Comparison of ENCODE assay signal across 15 cellular contexts in genomic region chr1:40794915-40795715, GRCh38. TPM values are rescaled to one million over a fixed set of nuclear protein-coding genes. Genes with fewer than 3 reads are reported as not detected.
DNase-seq lines count a peak whose midpoint lies in the region; ATAC-seq, FAIRE-seq and TF ChIP-seq lines count a peak whose summit lies in the region.
"Had no signal": no experiment of that assay in that cellular context is flagged by ENCODE, and none has a peak within 500 bp of the region (broad histone marks: within the 10 kb centered on the region; RNA-seq: fewer than 3 reads in every experiment).

No MANE protein-coding gene starts in this region.

- TF ChIP-seq CTCF in GM12878 (IDR thresholded peaks at IDR 0.05 in 2 of 3, conservative IDR thresholded peaks at IDR 0.05 in 1 of 3; ENCODE audit: control insufficient read depth in 2 of 3, extremely low read depth in 1 of 3, insufficient read depth in 1 of 3, low read depth in 3 of 3, low read length in 3 of 3) (no peak), lower lobe of right lung (IDR thresholded peaks at IDR 0.05) (no peak), ovary (IDR thresholded peaks at IDR 0.05) (no peak)

- FAIRE-seq in GM12878 (lab: Jason Lieb, UNC): peak; percentile 41
- FAIRE-seq: small intestine, urothelium cell line had no signal

- peak; percentile 74 for DNase-seq in activated CD4-positive, alpha-beta T cell treated with anti-CD3 and anti-CD28 coated beads, Interleukin-2, amount 10 ng/mL, durations not matched to agents 24 days and 14 days
- no peak for DNase-seq in activated CD4-positive, alpha-beta T cell treated with anti-CD3 and anti-CD28 coated beads for 4 hours
- DNase-seq in GM12878 (ENCODE audit: low read depth, low spot score) (no peak), lower lobe of right lung (no peak), ovary (no peak)
- DNase-seq in stimulated activated CD8-positive, alpha-beta memory T cell treated with anti-CD3 and anti-CD28 coated beads, Interleukin-4, amount 100 ng/mL, for 48 hours: peak; percentile 50
- DNase-seq: endodermal cell, left cardiac atrium, nephron progenitor cell, small intestine had no signal

- peak overlapping the region; percentile 61 for H3K4me2 ChIP-seq in GM12878 (ENCODE audit: control insufficient read depth, insufficient read depth)

- no peaks in the 10 kb centered on the region for H4K20me1 ChIP-seq in GM12878 (ENCODE audit: control insufficient read depth, insufficient read depth)

- ATAC-seq in GM12878 (peak; percentile 67), HG03175 (IDR thresholded peaks at IDR 0.05; ENCODE audit: unreplicated experiment) (no peak), lower lobe of right lung (no peak)
- ATAC-seq: left cardiac atrium had no signal

- no peaks in the 10 kb centered on the region for H3K27me3 ChIP-seq in GM12878 (replicated peaks in 1 of 2; ENCODE audit: control insufficient read depth in 2 of 2, insufficient read depth in 2 of 2, low read length in 1 of 2)
- no peaks in the 10 kb centered on the region for H3K27me3 ChIP-seq in lower lobe of right lung (ENCODE audit: low read depth)
- no peaks in the 10 kb centered on the region for H3K27me3 ChIP-seq in ovary

- in situ Hi-C loops in GM12878 (cut with MboI): no loop called here

- TF ChIP-seq RAD21 in GM12878 (IDR thresholded peaks at IDR 0.05; ENCODE audit: insufficient read depth, low read depth, low read length): no peak

- H3K36me3 ChIP-seq in GM12878 (ENCODE audit: control insufficient read depth in 2 of 2, insufficient read depth in 2 of 2, low read length in 1 of 2): no peaks in the 10 kb centered on the region
- no peaks in the 10 kb centered on the region for H3K36me3 ChIP-seq in lower lobe of right lung
- H3K36me3 ChIP-seq in ovary: no peaks in the 10 kb centered on the region

- H3K9me3 Mint-ChIP-seq in activated CD4-positive, alpha-beta T cell treated with anti-CD3 and anti-CD28 coated beads, Interleukin-2, amount 10 ng/mL, durations not matched to agents 24 days and 14 days: no peaks in the 10 kb centered on the region
- no peaks in the 10 kb centered on the region for H3K9me3 Mint-ChIP-seq in IgD-negative memory B cell
- H3K9me3 Mint-ChIP-seq: endodermal cell, nephron progenitor cell had no signal

- peak overlapping the region; percentile 29 for H3K4me3 Mint-ChIP-seq in activated CD4-positive, alpha-beta T cell treated with anti-CD3 and anti-CD28 coated beads, Interleukin-2, amount 10 ng/mL, durations not matched to agents 24 days and 14 days
- H3K4me3 Mint-ChIP-seq in IgD-negative memory B cell: peak overlapping the region in 2 of 4 donors; percentile 55 to 64
- H3K4me3 Mint-ChIP-seq: endodermal cell had no signal

- SMC1A ChIA-PET in GM12878 (lab: Charles Lee; ENCODE audit: uncharacterized antibody, unreplicated experiment): interaction anchor here (0.7 to 3.2 kb wide), 10 partner anchors 8 to 68 kb away, joined by 3 to 13 read pairs (median 4); no protein-coding TSS in a partner anchor

- H3K4me1 Mint-ChIP-seq in activated CD4-positive, alpha-beta T cell treated with anti-CD3 and anti-CD28 coated beads, Interleukin-2, amount 10 ng/mL, durations not matched to agents 24 days and 14 days: peaks cover 25% of the 10 kb centered on the region
- peaks cover 4 to 20% (median 12%) of the 10 kb centered on the region in 3 donors for H3K4me1 Mint-ChIP-seq in IgD-negative memory B cell
- H3K4me1 Mint-ChIP-seq: endodermal cell had no signal

- intact Hi-C loops in activated CD4-positive, alpha-beta T cell treated with anti-CD3 and anti-CD28 coated beads, Interleukin-2, amount 10 ng/mL, durations not matched to agents 24 days and 14 days (cut with micrococcal nuclease): no loop called here
- intact Hi-C loops in GM12878 (cut with micrococcal nuclease; ENCODE audit: unreplicated experiment): no loop called here
- intact Hi-C loops in lower lobe of right lung (cut with DNase I): no loop called here
- intact Hi-C loops in ovary (cut with DNase I): no loop called here

- BruUV-seq in GM12878 (replicated peaks; lab: Mats Ljungman, UMichigan): no TSS peak

- no peak overlapping the region for H3K4me3 ChIP-seq in GM12878
- H3K4me3 ChIP-seq in lower lobe of right lung: no peak overlapping the region
- no peak overlapping the region for H3K4me3 ChIP-seq in ovary

- peaks cover 6% of the 10 kb centered on the region for H3K27me3 Mint-ChIP-seq in activated CD4-positive, alpha-beta T cell treated with anti-CD3 and anti-CD28 coated beads, Interleukin-2, amount 10 ng/mL, durations not matched to agents 24 days and 14 days
- H3K27me3 Mint-ChIP-seq in IgD-negative memory B cell: no peaks in the 10 kb centered on the region

- H3K4me1 ChIP-seq in GM12878 (ENCODE audit: control insufficient read depth, insufficient read depth, low read length) (peaks cover 26% of the 10 kb centered on the region), lower lobe of right lung (peaks cover 15% of the 10 kb centered on the region), ovary (ENCODE audit: insufficient read depth) (peaks cover 16% of the 10 kb centered on the region)

- H3K27ac ChIP-seq in GM12878 (ENCODE audit: control insufficient read depth, insufficient read depth) (peak overlapping the region; percentile 73), lower lobe of right lung (no peak overlapping the region), ovary (no peak overlapping the region)

- no peaks in the 10 kb centered on the region for H3K9me3 ChIP-seq in GM12878 (replicated peaks; ENCODE audit: control insufficient read depth, insufficient read depth, low read length)
- no peaks in the 10 kb centered on the region for H3K9me3 ChIP-seq in lower lobe of right lung
- H3K9me3 ChIP-seq in ovary: no peaks in the 10 kb centered on the region

- WGBS in GM12878 (ENCODE audit: insufficient coverage, insufficient replicate concordance, low lambda C conversion rate, missing lambda C conversion rate): 71% methylated on average over 11 of the region's 12 CpGs
- 84 to 86% (median 86%) methylated on average over 12 of the region's 12 CpGs for WGBS in ovary, 3 donors

- peak overlapping the region; percentile 71 for H3K27ac Mint-ChIP-seq in activated CD4-positive, alpha-beta T cell treated with anti-CD3 and anti-CD28 coated beads, Interleukin-2, amount 10 ng/mL, durations not matched to agents 24 days and 14 days
- H3K27ac Mint-ChIP-seq in IgD-negative memory B cell: peak overlapping the region in 2 of 3 donors; percentile 36 to 67
- H3K27ac Mint-ChIP-seq: endodermal cell had no signal

- CTCF ChIA-PET in GM12878 (lab: Yijun Ruan, JAX): interaction anchor here (0.8 to 4.6 kb wide), 6 partner anchors 19 to 224 kb away, joined by 3 to 30 read pairs (median 6); partner anchors contain the start of gene NFYC

- RAD21 ChIA-PET in GM12878 (lab: Charles Lee; ENCODE audit: unreplicated experiment): interaction anchor here (0.7 to 1.6 kb wide), 2 partner anchors 19 to 21 kb away, joined by 6 to 8 read pairs; no protein-coding TSS in a partner anchor

- no peaks in the 10 kb centered on the region for H3K36me3 Mint-ChIP-seq in activated CD4-positive, alpha-beta T cell treated with anti-CD3 and anti-CD28 coated beads, Interleukin-2, amount 10 ng/mL, durations not matched to agents 24 days and 14 days (ENCODE audit: low read depth)
- H3K36me3 Mint-ChIP-seq in IgD-negative memory B cell: no peaks in the 10 kb centered on the region

- POLR2A ChIA-PET in GM12878 (lab: Charles Lee): interaction anchor here (0.7 to 1.4 kb wide), 4 partner anchors 21 to 287 kb away, joined by 3 to 6 read pairs (median 4); partner anchors contain the start of gene EXO5

- no peak for TF ChIP-seq EP300 in GM12878 (IDR thresholded peaks at IDR 0.05; ENCODE audit: borderline replicate concordance in 1 of 2, control insufficient read depth in 1 of 2, low read depth in 2 of 2, low read length in 2 of 2)
- no peak for TF ChIP-seq EP300 in ovary (IDR thresholded peaks at IDR 0.05)

- TF ChIP-seq POLR2A in GM12878 (IDR thresholded peaks at IDR 0.05; ENCODE audit: low read depth, low read length) (no peak), ovary (IDR thresholded peaks at IDR 0.05) (no peak)

- H2AFZ ChIP-seq in GM12878 (ENCODE audit: control insufficient read depth, low read depth, low read length): peak overlapping the region; percentile 77

- peak overlapping the region; percentile 50; the same call in 1 of the 2 replicates for H3K9ac ChIP-seq in GM12878 (ENCODE audit: control insufficient read depth, insufficient read depth, low read length)

- no peaks in the 10 kb centered on the region for H3K79me2 ChIP-seq in GM12878 (ENCODE audit: control insufficient read depth, insufficient read depth, low read length)

TF ChIP-seq in GM12878, 131 proteins besides CTCF, POLR2A, EP300 and RAD21 (continues in another document):
- 0 out of 4 replicates have a peak, but pooled peaks of 1 of the 2 experiments have one; percentile 17 for TF ChIP-seq IKZF2 (IDR thresholded peaks at IDR 0.05)
- TF ChIP-seq EED (IDR thresholded peaks at IDR 0.05; ENCODE audit: low read depth): peak; percentile 43; the same call in 1 of the 2 replicates
- TF ChIP-seq MEF2B (IDR thresholded peaks at IDR 0.05; ENCODE audit: partially characterized antibody, poor library complexity, severe bottlenecking): no peak
- TF ChIP-seq GATAD2B (conservative IDR thresholded peaks at IDR 0.05; ENCODE audit: low read depth): 0 out of 2 replicates have a peak, but pooled peaks have one; percentile 31
- no peak for TF ChIP-seq ZNF207 (IDR thresholded peaks at IDR 0.05; ENCODE audit: borderline replicate concordance)

RNA-seq across cellular contexts. Expression of gene KCNQ4, which starts 11.5 kb away (rescaled TPM):
- total RNA-seq in activated CD4-positive, alpha-beta T cell treated with anti-CD3 and anti-CD28 coated beads, Interleukin-2, amount 10 ng/mL, durations not matched to agents 24 days and 14 days: 1.4 and 1.5 TPM in 2 replicates
- polyA plus RNA-seq in IgD-negative memory B cell (not detected), GM12878 (2011; rRNA removed) (0.03 and 0.04 TPM in 2 replicates), GM12878 (2014; fragmentation: Illumina TruSeq; extraction: Trizol) (0.08 and 0.13 TPM in 2 replicates), GM12878 (2014; fragmentation: Nextera tagmentation; extraction: Ambion mirVana) (not detected), GM12878 (2014; rRNA removed) (0.10 and 0.30 TPM in 2 replicates), GM12878 (2016; fragmentation: Nextera tagmentation; extraction: Ambion mirVana) (under 1 TPM; 0.05 to 0.07 TPM), ovary (1 to 10 TPM in 1 of 2 donors, under 1 TPM in 1; 0.73 to 1.1 TPM)
- total RNA-seq in GM12878 (2013; cell fraction: nucleolus; rRNA removed): 6.3 and 8.8 TPM in 2 replicates
- total RNA-seq in GM12878 (2014; rRNA removed) (under 0.01 and 0.11 TPM in 2 replicates), GM12878 (2014; rRNA removed; fragmentation: Illumina TruSeq; extraction: Trizol) (0.04 and 0.05 TPM in 2 replicates), GM12878 (2021) (0.18 and 0.21 TPM in 2 replicates), lower lobe of right lung (0.89 TPM), ovary (1 to 10 TPM in 2 of 7 donors, under 1 TPM in 5; 0.36 to 3.1 (median 0.84) TPM)
- polyA plus RNA-seq in GM12878 (2011; ENCODE audit: low read depth): 0.17 TPM
- polyA plus RNA-seq in GM12878 (2011; cell fraction: cytosol; rRNA removed): 0.03 and 0.08 TPM in 2 replicates
- polyA plus RNA-seq in GM12878 (2011; cell fraction: nucleus; rRNA removed): 0.43 and 0.51 TPM in 2 replicates
- polyA plus RNA-seq in GM12878 (2012): 0.28 and 0.51 TPM in 2 replicates
- polyA minus RNA-seq in GM12878 (2011; rRNA and poly(A)+ RNA removed): 0.05 TPM in 1 of 2 replicates, not detected in the other
- polyA minus RNA-seq in GM12878 (2011; cell fraction: cytosol; rRNA and poly(A)+ RNA removed): not detected in 2 replicates
- polyA minus RNA-seq in GM12878 (2011; cell fraction: nucleus; rRNA and poly(A)+ RNA removed): 0.12 and 0.19 TPM in 2 replicates
- total RNA-seq: H4, MCF 10A had no signal

Comparison
In these comparisons a context has a peak if more than half of its experiments do, and no peak if none do; other contexts are left out.
1. DNase-seq: peak in activated CD4-positive, alpha-beta T cell treated with anti-CD3 and anti-CD28 coated beads, Interleukin-2, amount 10 ng/mL, durations not matched to agents 24 days and 14 days (single experiment) and stimulated activated CD8-positive, alpha-beta memory T cell treated with anti-CD3 and anti-CD28 coated beads, Interleukin-4, amount 100 ng/mL, for 48 hours (single experiment); none in activated CD4-positive, alpha-beta T cell treated with anti-CD3 and anti-CD28 coated beads for 4 hours (0 of 2), GM12878 (single experiment), lower lobe of right lung (single experiment) and ovary (0 of 5).